Comparison of ENCODE assay signal across 1 cellular context in genomic region chr6:36686668-36687513, GRCh38.
TF ChIP-seq lines count a peak whose summit lies in the region.

No MANE protein-coding gene starts in this region.

TF ChIP-seq in GM12878, 131 proteins besides CTCF, POLR2A, EP300 and RAD21 (continued from another document):
- TF ChIP-seq ZBTB33 (IDR thresholded peaks at IDR 0.05): no peak
- no peak for TF ChIP-seq RCOR1 (conservative IDR thresholded peaks at IDR 0.05; ENCODE audit: low read depth, low read length)
- no peak for TF ChIP-seq LARP7 (IDR thresholded peaks at IDR 0.05)
- TF ChIP-seq ZNF384 (IDR thresholded peaks at IDR 0.05; ENCODE audit: borderline replicate concordance, low read depth, low read length): no peak
- no peak for TF ChIP-seq E2F4 (IDR thresholded peaks at IDR 0.05; ENCODE audit: low read depth, low read length)
- TF ChIP-seq ESRRA (IDR thresholded peaks at IDR 0.05; ENCODE audit: low read length): no peak
- no peak for TF ChIP-seq SRF (IDR thresholded peaks at IDR 0.05; ENCODE audit: low read depth in 2 of 2, low read length in 2 of 2)
- no peak for TF ChIP-seq IRF5 (IDR thresholded peaks at IDR 0.05; ENCODE audit: borderline replicate concordance)
- TF ChIP-seq POLR2AphosphoS2 (IDR thresholded peaks at IDR 0.05; ENCODE audit: low read depth, low read length): peak; percentile 82
- no peak for TF ChIP-seq NKRF (conservative IDR thresholded peaks at IDR 0.05)
- TF ChIP-seq GATAD2B (conservative IDR thresholded peaks at IDR 0.05; ENCODE audit: low read depth): no peak
- TF ChIP-seq ZZZ3 (IDR thresholded peaks at IDR 0.05; ENCODE audit: control insufficient read depth, insufficient read length, low read depth): no peak
- no peak for TF ChIP-seq IRF4 (IDR thresholded peaks at IDR 0.05; ENCODE audit: low read depth, low read length)
- no peak for TF ChIP-seq RBBP5 (conservative IDR thresholded peaks at IDR 0.05)
- no peak for TF ChIP-seq DPF2 (IDR thresholded peaks at IDR 0.05)
- TF ChIP-seq ZBTB11 (CRISPR knock-in tag; IDR thresholded peaks at IDR 0.05): peak; percentile 37
- no peak for TF ChIP-seq ZNF687 (IDR thresholded peaks at IDR 0.05)
- no peak for TF ChIP-seq CHD2 (IDR thresholded peaks at IDR 0.05; ENCODE audit: borderline replicate concordance, low read depth, low read length)
- peak; percentile 34; the same call in 2 of the 3 replicates for TF ChIP-seq POU2F2 (IDR thresholded peaks at IDR 0.05; ENCODE audit: borderline replicate concordance, low read depth, low read length)
- TF ChIP-seq RB1 (IDR thresholded peaks at IDR 0.05; ENCODE audit: borderline replicate concordance): no peak
- TF ChIP-seq BCL3 (IDR thresholded peaks at IDR 0.05; ENCODE audit: borderline replicate concordance, insufficient read depth, low read depth, low read length, poor library complexity, severe bottlenecking): no peak
